ENCODE assay signal across 8 cellular contexts in the genomic region with DNA sequence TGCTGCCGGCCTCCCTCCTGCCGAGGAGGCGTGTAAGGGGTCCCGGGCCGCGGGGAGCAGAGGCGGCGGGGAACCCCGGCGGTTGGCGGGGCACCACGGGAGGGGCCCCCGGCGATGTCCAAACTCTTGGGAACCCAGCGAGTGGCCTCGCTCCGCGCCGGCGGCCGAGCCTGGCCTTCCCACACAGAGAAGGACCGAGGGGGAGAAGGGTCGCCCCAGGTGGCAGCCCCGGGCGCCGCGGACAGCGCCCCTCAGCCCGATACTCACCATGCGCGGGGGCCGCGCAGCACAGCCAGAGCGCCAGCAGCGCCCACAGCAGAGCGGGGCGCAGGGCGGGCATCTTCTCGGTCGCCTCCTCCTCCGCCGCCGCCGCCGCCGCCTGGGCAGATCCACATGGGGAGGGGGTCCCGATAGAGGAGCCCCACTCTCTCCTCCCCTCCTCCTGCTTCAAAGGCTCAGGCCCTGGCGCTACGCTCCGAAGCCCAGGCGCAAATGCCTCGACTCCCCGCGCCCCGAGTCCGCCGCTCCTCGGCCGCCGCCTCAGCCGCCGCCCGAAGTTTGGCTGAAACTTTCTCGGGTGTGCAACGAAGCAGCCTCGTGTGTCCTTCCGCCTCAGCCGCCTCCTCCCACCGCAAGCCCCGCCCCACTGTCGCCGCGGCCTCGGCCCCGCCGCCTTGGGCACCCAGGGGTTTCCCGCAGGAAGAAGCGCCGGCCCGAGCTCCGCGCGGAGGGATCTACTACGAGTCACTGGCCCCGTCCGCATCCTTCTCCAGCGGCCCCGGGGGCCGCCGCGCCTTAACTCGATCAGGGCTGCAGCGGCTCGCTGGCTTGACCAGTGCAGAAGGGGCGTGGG. TPM values are rescaled to one million over a fixed set of nuclear protein-coding genes. Genes with fewer than 3 reads are reported as not detected.
DNase-seq lines count a peak whose midpoint lies in the region; ATAC-seq, FAIRE-seq and TF ChIP-seq lines count a peak whose summit lies in the region.
"Not testable (repeated sequence)": the region's sequence is repeated elsewhere in the genome, so short reads cannot be mapped to it uniquely, and the experiment has no call there.

A gene (minus strand): TSS at position 596 of the 853 bp plus-strand sequence. CDS start 256 bp downstream, at position 340.

- peaks cover 20% of the 10 kb centered on the region for H3K79me2 ChIP-seq in hepatocyte

- FAIRE-seq in bronchial epithelial cell (lab: Jason Lieb, UNC), result not testable (repeated sequence)

- POLR2A ChIA-PET in activated CD8-positive, alpha-beta T cell treated with anti-CD3 and anti-CD28 coated beads for 36 hours (lab: Charles Lee), result not testable (repeated sequence)

- WGBS in hepatocyte (ENCODE audit: low lambda C conversion rate, missing lambda C conversion rate), result 2% methylated on average over 31 of the region's 95 CpGs
- 0% methylated on average over 5 to 58 of the region's 95 CpGs; no CpG with 5 or more reads in 1 of the 3 donors for WGBS in ovary, 3 donors

- DNase-seq in DMS114 treated with DMSO at 0.1 percent for 48 hours (lab: John Stamatoyannopoulos, UW; ENCODE audit: unreplicated experiment), result peak; percentile 23
- DNase-seq in HK-2 (ENCODE audit: unreplicated experiment), result peak; percentile 26
- peak; percentile 49 to 84 (median 59) for DNase-seq in Peyer's patch
- peak; percentile 65 for DNase-seq in activated CD8-positive, alpha-beta T cell treated with anti-CD3 and anti-CD28 coated beads for 36 hours
- not testable (repeated sequence) for DNase-seq in bronchial epithelial cell (ENCODE audit: low read depth)
- peak; percentile 28 for DNase-seq in hepatocyte (ENCODE audit: low spot score)
- DNase-seq in ovary, result peak; percentile 74 to 85 (median 79)
- peak; percentile 43 to 88 for DNase-seq in stimulated activated effector memory CD8-positive, alpha-beta T cell treated with anti-CD3 and anti-CD28 coated beads, Interleukin-12 subunit alpha, Interleukin-12 subunit beta, amount 100 ng/mL, for 72 hours (ENCODE audit: low spot score in 2 of 2)

- peak; percentile 66 for ATAC-seq in activated CD8-positive, alpha-beta T cell treated with anti-CD3 and anti-CD28 coated beads for 36 hours
- peak; percentile 84 for ATAC-seq in stimulated activated effector memory CD8-positive, alpha-beta T cell treated with anti-CD3 and anti-CD28 coated beads, Interleukin-12 subunit alpha, Interleukin-12 subunit beta, amount 100 ng/mL, for 72 hours

- peak within 1 kb of the TSS; percentile 45 for H2AFZ ChIP-seq in hepatocyte

- H3K27me3 ChIP-seq in Peyer's patch; bronchial epithelial cell (ENCODE audit: control insufficient read depth, insufficient read depth, low read length); hepatocyte; ovary: not testable (repeated sequence)

- intact Hi-C loops in activated CD8-positive, alpha-beta T cell treated with anti-CD3 and anti-CD28 coated beads for 36 hours (cut with micrococcal nuclease); ovary (cut with DNase I): not testable (repeated sequence)

- H3K4me1 Mint-ChIP-seq in activated CD8-positive, alpha-beta T cell treated with anti-CD3 and anti-CD28 coated beads for 36 hours (ENCODE audit: low read depth); stimulated activated effector memory CD8-positive, alpha-beta T cell treated with anti-CD3 and anti-CD28 coated beads, Interleukin-12 subunit alpha, Interleukin-12 subunit beta, amount 100 ng/mL, for 72 hours: not testable (repeated sequence)

- H3K4me2 ChIP-seq in hepatocyte, result peak within 1 kb of the TSS; percentile 71

- H3K27ac ChIP-seq in Peyer's patch (peak within 1 kb of the TSS; percentile 62 to 86 (median 78)), hepatocyte (peak within 1 kb of the TSS; percentile 90), ovary (peak within 1 kb of the TSS; percentile 65 to 69)

- H4K20me1 ChIP-seq in hepatocyte (ENCODE audit: insufficient read depth, poor library complexity, severe bottlenecking), result not testable (repeated sequence)

- not testable (repeated sequence) for H3K36me3 ChIP-seq in Peyer's patch; bronchial epithelial cell (ENCODE audit: control insufficient read depth, insufficient read depth, low read length); hepatocyte (replicated peaks; ENCODE audit: insufficient read depth, low read depth); ovary

- not testable (repeated sequence) for TF ChIP-seq POLR2A in Peyer's patch (IDR thresholded peaks at IDR 0.05)
- peak; percentile 40 for TF ChIP-seq POLR2A in ovary (IDR thresholded peaks at IDR 0.05)

- H3K27ac Mint-ChIP-seq in activated CD8-positive, alpha-beta T cell treated with anti-CD3 and anti-CD28 coated beads for 36 hours, result peak within 1 kb of the TSS; percentile 49
- not testable (repeated sequence) for H3K27ac Mint-ChIP-seq in stimulated activated effector memory CD8-positive, alpha-beta T cell treated with anti-CD3 and anti-CD28 coated beads, Interleukin-12 subunit alpha, Interleukin-12 subunit beta, amount 100 ng/mL, for 72 hours

- not testable (repeated sequence) for H3K27me3 Mint-ChIP-seq in activated CD8-positive, alpha-beta T cell treated with anti-CD3 and anti-CD28 coated beads for 36 hours

- TF ChIP-seq CTCF in Peyer's patch (IDR thresholded peaks at IDR 0.05); activated CD8-positive, alpha-beta T cell treated with anti-CD3 and anti-CD28 coated beads for 36 hours (IDR thresholded peaks at IDR 0.05); bronchial epithelial cell (IDR thresholded peaks at IDR 0.05; ENCODE audit: insufficient read depth, low read length, severe bottlenecking); hepatocyte (IDR thresholded peaks at IDR 0.05; ENCODE audit: poor library complexity); ovary (IDR thresholded peaks at IDR 0.05): not testable (repeated sequence)

- TF ChIP-seq EP300 in ovary (IDR thresholded peaks at IDR 0.05), result not testable (repeated sequence)

- not testable (repeated sequence) for H3K9me3 ChIP-seq in Peyer's patch; hepatocyte (ENCODE audit: low read depth); ovary

- peak within 1 kb of the TSS; percentile 62 for H3K4me3 Mint-ChIP-seq in activated CD8-positive, alpha-beta T cell treated with anti-CD3 and anti-CD28 coated beads for 36 hours
- H3K4me3 Mint-ChIP-seq in stimulated activated effector memory CD8-positive, alpha-beta T cell treated with anti-CD3 and anti-CD28 coated beads, Interleukin-12 subunit alpha, Interleukin-12 subunit beta, amount 100 ng/mL, for 72 hours, result peak within 1 kb of the TSS; percentile 33

- H3K9me3 Mint-ChIP-seq in activated CD8-positive, alpha-beta T cell treated with anti-CD3 and anti-CD28 coated beads for 36 hours; stimulated activated effector memory CD8-positive, alpha-beta T cell treated with anti-CD3 and anti-CD28 coated beads, Interleukin-12 subunit alpha, Interleukin-12 subunit beta, amount 100 ng/mL, for 72 hours: not testable (repeated sequence)

- CTCF ChIA-PET in activated CD8-positive, alpha-beta T cell treated with anti-CD3 and anti-CD28 coated beads for 36 hours (lab: Charles Lee), result not testable (repeated sequence)

- not testable (repeated sequence) for H3K36me3 Mint-ChIP-seq in activated CD8-positive, alpha-beta T cell treated with anti-CD3 and anti-CD28 coated beads for 36 hours (ENCODE audit: low read depth); stimulated activated effector memory CD8-positive, alpha-beta T cell treated with anti-CD3 and anti-CD28 coated beads, Interleukin-12 subunit alpha, Interleukin-12 subunit beta, amount 100 ng/mL, for 72 hours

- H3K4me1 ChIP-seq in Peyer's patch; hepatocyte (ENCODE audit: insufficient read depth); ovary (ENCODE audit: insufficient read depth): not testable (repeated sequence)

- H3K4me3 ChIP-seq in Peyer's patch (peak within 1 kb of the TSS; percentile 63 to 76 (median 70)), bronchial epithelial cell (ENCODE audit: low read depth, low read length) (peak within 1 kb of the TSS; percentile 46), hepatocyte (peak within 1 kb of the TSS; percentile 88), ovary (peak within 1 kb of the TSS; percentile 82)

- not testable (repeated sequence) for H3K9me2 ChIP-seq in hepatocyte (replicated peaks; ENCODE audit: insufficient read depth)

RNA-seq across cellular contexts. Expression of the gene that starts here (rescaled TPM):
- total RNA-seq in Peyer's patch, result 10 to 100 TPM; 35.5 to 47.6 (median 40.3) TPM
- total RNA-seq in activated CD8-positive, alpha-beta T cell treated with anti-CD3 and anti-CD28 coated beads for 36 hours, result 10 to 100 TPM; 37.6 to 41.3 TPM
- 61.6 and 90.9 TPM in 2 replicates for total RNA-seq in bronchial epithelial cell
- total RNA-seq in hepatocyte, result 68.7 and 85.8 TPM in 2 replicates
- 34.9 and 42.2 TPM in 2 replicates for polyA plus RNA-seq in hepatocyte
- 100 to 1,000 TPM in 5 of 7 donors, 10 to 100 TPM in 2; 52.3 to 149 (median 119) TPM for total RNA-seq in ovary
- 10 to 100 TPM; 21.3 to 70.6 TPM for polyA plus RNA-seq in ovary
